ENCODE assay signal across 9 cellular contexts in genomic region chr10:96339956-96340904, GRCh38. TPM values are rescaled to one million over a fixed set of nuclear protein-coding genes. Genes with fewer than 3 reads are reported as not detected.
DNase-seq lines count a peak whose midpoint lies in the region; ATAC-seq and TF ChIP-seq lines count a peak whose summit lies in the region.
"Had no signal": no experiment of that assay in that cellular context is flagged by ENCODE, and none has a peak within 500 bp of the region (broad histone marks: within the 10 kb centered on the region; RNA-seq: fewer than 3 reads in every experiment).

No MANE protein-coding gene starts in this region.

- H3K4me1 ChIP-seq in gastroesophageal sphincter: no peaks in the 10 kb centered on the region

- H3K4me3 Mint-ChIP-seq in stimulated activated effector memory CD8-positive, alpha-beta T cell treated with anti-CD3 and anti-CD28 coated beads, Interleukin-12 subunit alpha, Interleukin-12 subunit beta, amount 100 ng/mL, for 72 hours: no peak overlapping the region
- H3K4me3 Mint-ChIP-seq: dendritic cell treated with granulocyte-macrophage colony-stimulating factor and Interleukin-4, amounts not matched to agents 40 ng/mL and 50 ng/mL, for 4 days had no signal

- H3K4me3 ChIP-seq in gastroesophageal sphincter: no peak overlapping the region

- TF ChIP-seq POLR2A in gastroesophageal sphincter (IDR thresholded peaks at IDR 0.05): no peak

- no peaks in the 10 kb centered on the region for H3K36me3 ChIP-seq in gastroesophageal sphincter

- H3K4me1 Mint-ChIP-seq in stimulated activated effector memory CD8-positive, alpha-beta T cell treated with anti-CD3 and anti-CD28 coated beads, Interleukin-12 subunit alpha, Interleukin-12 subunit beta, amount 100 ng/mL, for 72 hours: peaks cover 6% of the 10 kb centered on the region

- H3K9me3 Mint-ChIP-seq in stimulated activated effector memory CD8-positive, alpha-beta T cell treated with anti-CD3 and anti-CD28 coated beads, Interleukin-12 subunit alpha, Interleukin-12 subunit beta, amount 100 ng/mL, for 72 hours: no peaks in the 10 kb centered on the region
- H3K9me3 Mint-ChIP-seq: dendritic cell treated with granulocyte-macrophage colony-stimulating factor and Interleukin-4, amounts not matched to agents 40 ng/mL and 50 ng/mL, for 4 days had no signal

- H3K27me3 ChIP-seq in gastroesophageal sphincter: peaks cover 11% of the 10 kb centered on the region

- DNase-seq in ELR (ENCODE audit: low read depth): peak; percentile 73
- peak; percentile 18 for DNase-seq in NCI-H446 treated with DMSO at 0.1 percent for 48 hours (lab: John Stamatoyannopoulos, UW)
- peak; percentile 75 for DNase-seq in activated CD4-positive, alpha-beta T cell treated with anti-CD3 and anti-CD28 coated beads for 48 hours
- peak; percentile 82 for DNase-seq in dermis blood vessel endothelial cell
- DNase-seq in lung microvascular endothelial cell (ENCODE audit: low read depth in 2 of 2): peak; percentile 78 to 82
- DNase-seq in stimulated activated effector memory CD8-positive, alpha-beta T cell treated with anti-CD3 and anti-CD28 coated beads, Interleukin-12 subunit alpha, Interleukin-12 subunit beta, amount 100 ng/mL, for 72 hours (ENCODE audit: low spot score in 2 of 2): peak; percentile 29 to 65

- H3K9me3 ChIP-seq in gastroesophageal sphincter: no peaks in the 10 kb centered on the region

- no peak for TF ChIP-seq EP300 in gastroesophageal sphincter (IDR thresholded peaks at IDR 0.05)

- peak in 1 of 4 experiments; percentile 48 for TF ChIP-seq CTCF in gastroesophageal sphincter (IDR thresholded peaks at IDR 0.05)

- H3K27ac Mint-ChIP-seq in stimulated activated effector memory CD8-positive, alpha-beta T cell treated with anti-CD3 and anti-CD28 coated beads, Interleukin-12 subunit alpha, Interleukin-12 subunit beta, amount 100 ng/mL, for 72 hours: no peak overlapping the region
- H3K27ac Mint-ChIP-seq: dendritic cell treated with granulocyte-macrophage colony-stimulating factor and Interleukin-4, amounts not matched to agents 40 ng/mL and 50 ng/mL, for 4 days had no signal

- no peak overlapping the region for H3K27ac ChIP-seq in gastroesophageal sphincter

- ATAC-seq in HG03045 (IDR thresholded peaks at IDR 0.05; ENCODE audit: unreplicated experiment) (peak; percentile 50), gastroesophageal sphincter (no peak)
- peak; percentile 68 for ATAC-seq in stimulated activated effector memory CD8-positive, alpha-beta T cell treated with anti-CD3 and anti-CD28 coated beads, Interleukin-12 subunit alpha, Interleukin-12 subunit beta, amount 100 ng/mL, for 72 hours

- peaks cover 5% of the 10 kb centered on the region for H3K36me3 Mint-ChIP-seq in stimulated activated effector memory CD8-positive, alpha-beta T cell treated with anti-CD3 and anti-CD28 coated beads, Interleukin-12 subunit alpha, Interleukin-12 subunit beta, amount 100 ng/mL, for 72 hours

- 42 to 78% methylated on average over 3 to 6 of the region's 7 CpGs for WGBS in gastroesophageal sphincter (ENCODE audit: low coverage in 1 of 2), 2 donors

RNA-seq across cellular contexts. Expression of gene OPALIN, which starts 18.6 kb away (rescaled TPM):
- total RNA-seq in dermis blood vessel endothelial cell (not detected in 2 replicates), lung microvascular endothelial cell (not detected in 2 replicates), gastroesophageal sphincter (not detected)

RNA-seq across cellular contexts. Expression of gene DNTT, which starts 36.0 kb away (rescaled TPM):
- total RNA-seq in dermis blood vessel endothelial cell (not detected in 2 replicates), lung microvascular endothelial cell (not detected in 2 replicates), gastroesophageal sphincter (not detected)

Comparison
In these comparisons a context has a peak if more than half of its experiments do, and no peak if none do; other contexts are left out.
1. DNase-seq: peak in every context shown above with its lines; median percentile 82 in dermis blood vessel endothelial cell; 80 in lung microvascular endothelial cell; 75 in activated CD4-positive, alpha-beta T cell treated with anti-CD3 and anti-CD28 coated beads for 48 hours; 73 in ELR; 47 in stimulated activated effector memory CD8-positive, alpha-beta T cell treated with anti-CD3 and anti-CD28 coated beads, Interleukin-12 subunit alpha, Interleukin-12 subunit beta, amount 100 ng/mL, for 72 hours; 18 in NCI-H446 treated with DMSO at 0.1 percent for 48 hours.